In genomic region chr4:8468746-8469535, GRCh38 we compare ENCODE assay signal across 8 cellular contexts. TPM values are rescaled to one million over a fixed set of nuclear protein-coding genes. Genes with fewer than 3 reads are reported as not detected.
DNase-seq lines count a peak whose midpoint lies in the region; ATAC-seq and TF ChIP-seq lines count a peak whose summit lies in the region.

No MANE protein-coding gene starts in this region.

- H3K36me3 ChIP-seq in esophagus squamous epithelium (peaks cover 10 to 82% (median 27%) of the 10 kb centered on the region in 3 donors), thoracic aorta (peaks cover 39% of the 10 kb centered on the region)

- peaks cover 4% of the 10 kb centered on the region for H3K27me3 Mint-ChIP-seq in nephron (ENCODE audit: low read depth)

- H3K4me3 Mint-ChIP-seq in nephron = no peak overlapping the region

- intact Hi-C loops in esophagus squamous epithelium (cut with DNase I) = no loop called here

- TF ChIP-seq CTCF in esophagus squamous epithelium (IDR thresholded peaks at IDR 0.05) = peak; percentile 84 to 92 (median 88)
- TF ChIP-seq CTCF in nephron (IDR thresholded peaks at IDR 0.05; ENCODE audit: unreplicated experiment in 3 of 3) = peak; percentile 95 to 98 (median 95)
- TF ChIP-seq CTCF in thoracic aorta (IDR thresholded peaks at IDR 0.05) = peak; percentile 89

- H3K27ac Mint-ChIP-seq in nephron = peak overlapping the region in 1 of 3 experiments; percentile 19

- H3K27me3 ChIP-seq in esophagus squamous epithelium = no peaks in the 10 kb centered on the region
- H3K27me3 ChIP-seq in thoracic aorta (replicated peaks; ENCODE audit: insufficient read depth) = no peaks in the 10 kb centered on the region

- ATAC-seq in HG02884 (IDR thresholded peaks at IDR 0.05; ENCODE audit: unreplicated experiment) (peak; percentile 70), thoracic aorta (ENCODE audit: insufficient number of reproducible peaks, low FRiP score, low read depth) (no peak)

- H3K27ac ChIP-seq in esophagus squamous epithelium (no peak overlapping the region), thoracic aorta (no peak overlapping the region)

- DNase-seq in NCI-H82 (lab: John Stamatoyannopoulos, UW) (peak; percentile 57), NCI-H82 treated with DMSO at 0.1 percent for 48 hours (lab: John Stamatoyannopoulos, UW; ENCODE audit: unreplicated experiment) (no peak), NCI-H748 treated with DMSO at 0.1 percent for 48 hours (lab: John Stamatoyannopoulos, UW) (peak; percentile 1), activated T-cell treated with anti-CD3 and anti-CD28 coated beads for 1 hour (ENCODE audit: low read depth) (peak; percentile 39), esophagus squamous epithelium (lab: John Stamatoyannopoulos, UW) (no peak), thoracic aorta (ENCODE audit: low spot score) (no peak)

- H3K4me3 ChIP-seq in esophagus squamous epithelium (no peak overlapping the region), thoracic aorta (no peak overlapping the region)

- H3K4me1 ChIP-seq in esophagus squamous epithelium (peaks cover 0 to 25% (median 17%) of the 10 kb centered on the region in 3 donors), thoracic aorta (ENCODE audit: control insufficient read depth in 1 of 2, low read depth in 2 of 2) (peaks cover 16 to 21% of the 10 kb centered on the region in 2 donors)

- H3K36me3 Mint-ChIP-seq in nephron (ENCODE audit: low read depth) = peaks cover 28% of the 10 kb centered on the region

- H3K9me3 ChIP-seq in esophagus squamous epithelium = no peaks in the 10 kb centered on the region
- H3K9me3 ChIP-seq in thoracic aorta = no peaks in the 10 kb centered on the region

- H3K4me1 Mint-ChIP-seq in nephron = peaks cover 20% of the 10 kb centered on the region

- no peak for TF ChIP-seq POLR2A in esophagus squamous epithelium (IDR thresholded peaks at IDR 0.05)

- H3K9me3 Mint-ChIP-seq in nephron = no peaks in the 10 kb centered on the region

- 43 to 56% methylated on average over 16 to 20 of the region's 21 CpGs for WGBS in esophagus squamous epithelium, 2 donors

RNA-seq across cellular contexts. Expression of gene TRMT44, which starts 28.4 kb away (rescaled TPM):
- total RNA-seq in esophagus squamous epithelium = 10 to 100 TPM; 26.8 to 31.7 (median 28.8) TPM
- total RNA-seq in thoracic aorta = 10 to 100 TPM; 19.8 to 30.5 TPM

RNA-seq across cellular contexts. Expression of gene ACOX3, which starts 28.4 kb away (rescaled TPM):
- total RNA-seq in esophagus squamous epithelium = 10 to 100 TPM; 42.3 to 86.2 (median 50.3) TPM
- 10 to 100 TPM; 47.8 to 72.7 TPM for total RNA-seq in thoracic aorta

Comparison
In these comparisons a context has a peak if more than half of its experiments do, and no peak if none do; other contexts are left out.
1. DNase-seq: peak in NCI-H82 (single experiment), NCI-H748 treated with DMSO at 0.1 percent for 48 hours (single experiment) and activated T-cell treated with anti-CD3 and anti-CD28 coated beads for 1 hour (single experiment); none in NCI-H82 treated with DMSO at 0.1 percent for 48 hours (single experiment), esophagus squamous epithelium (single experiment) and thoracic aorta (single experiment).
2. Peak in every context shown above with its lines, with median percentiles within 50 percentile points of each other: CTCF ChIP-seq.